ENCODE assay signal across 17 cellular contexts in the genomic region with DNA sequence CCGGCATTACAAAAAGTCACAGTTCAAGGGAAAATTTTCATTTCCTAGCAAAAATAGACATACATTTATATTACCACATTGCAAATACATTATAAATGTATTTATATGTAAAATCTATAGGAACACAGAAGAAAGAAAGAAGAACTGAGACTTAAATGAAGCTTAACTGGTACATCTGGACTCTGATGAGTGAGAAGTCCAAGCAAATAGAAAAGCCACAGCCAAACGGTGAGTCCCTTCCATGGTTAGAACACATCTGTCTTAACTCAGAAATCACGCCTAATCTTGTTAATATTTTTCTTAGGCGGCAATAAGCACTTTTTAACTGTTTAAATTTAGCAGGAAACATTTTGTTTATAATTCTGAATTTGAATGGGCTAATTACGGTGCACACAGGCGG. TPM values are rescaled to one million over a fixed set of nuclear protein-coding genes. Genes with fewer than 3 reads are reported as not detected.
DNase-seq lines count a peak whose midpoint lies in the region; ATAC-seq lines count a peak whose summit lies in the region.
"Had no signal": no experiment of that assay in that cellular context is flagged by ENCODE, and none has a peak within 500 bp of the region (broad histone marks: within the 10 kb centered on the region; RNA-seq: fewer than 3 reads in every experiment).

No MANE protein-coding gene starts in this region.

- peak overlapping the region; percentile 18 for H3K27ac Mint-ChIP-seq in T-helper 2 cell treated with Interferon-gamma antibody and Interleukin-4, amounts not matched to agents 5 μg/mL and 100 μg/mL, for 36 hours
- H3K27ac Mint-ChIP-seq: CD14-positive monocyte had no signal

- peaks cover 28% of the 10 kb centered on the region for H3K36me3 Mint-ChIP-seq in T-helper 2 cell treated with Interferon-gamma antibody and Interleukin-4, amounts not matched to agents 5 μg/mL and 100 μg/mL, for 36 hours (ENCODE audit: low read depth)
- H3K36me3 Mint-ChIP-seq: CD14-positive monocyte had no signal

- no peak overlapping the region for H3K4me3 Mint-ChIP-seq in T-helper 2 cell treated with Interferon-gamma antibody and Interleukin-4, amounts not matched to agents 5 μg/mL and 100 μg/mL, for 36 hours
- H3K4me3 Mint-ChIP-seq: CD14-positive monocyte had no signal

- H3K27me3 Mint-ChIP-seq in T-helper 2 cell treated with Interferon-gamma antibody and Interleukin-4, amounts not matched to agents 5 μg/mL and 100 μg/mL, for 36 hours (ENCODE audit: low read depth): peaks cover 5% of the 10 kb centered on the region

- peaks cover 29% of the 10 kb centered on the region for H3K9me3 Mint-ChIP-seq in T-helper 2 cell treated with Interferon-gamma antibody and Interleukin-4, amounts not matched to agents 5 μg/mL and 100 μg/mL, for 36 hours

- no peak for ATAC-seq in HG02798 (IDR thresholded peaks at IDR 0.05; ENCODE audit: poor library complexity, unreplicated experiment)
- ATAC-seq in HG03139 (IDR thresholded peaks at IDR 0.05; ENCODE audit: unreplicated experiment): no peak

- no peak for DNase-seq in T-helper 2 cell treated with Interferon-gamma antibody and Interleukin-4, amounts not matched to agents 5 μg/mL and 100 μg/mL, for 36 hours (ENCODE audit: low spot score)
- DNase-seq in T-helper 2 cell (no peak), NAMALWA (ENCODE audit: low spot score) (peak; percentile 75), germinal center (ENCODE audit: low spot score) (peak; percentile 35), NCI-H524 (lab: John Stamatoyannopoulos, UW) (no peak), ureter (ENCODE audit: low spot score) (no peak)
- DNase-seq: DMS79 treated with DMSO at 0.1 percent for 48 hours, H7, Kasumi-1, NCI-H1417 treated with DMSO at 0.1 percent for 48 hours, NCI-H2029, NCI-H510A, OCI-M1, RPMI8226 had no signal

- peaks cover 48% of the 10 kb centered on the region for H3K4me1 Mint-ChIP-seq in T-helper 2 cell treated with Interferon-gamma antibody and Interleukin-4, amounts not matched to agents 5 μg/mL and 100 μg/mL, for 36 hours (ENCODE audit: low read depth)

RNA-seq across cellular contexts. Expression of gene KLRB1, which starts 9.4 kb away (rescaled TPM):
- 1.6 TPM for total RNA-seq in ureter
- total RNA-seq: H7 had no signal

RNA-seq across cellular contexts. Expression of gene CLEC2D, which starts 52.4 kb away (rescaled TPM):
- 32.6 TPM for total RNA-seq in ureter

Comparison
In these comparisons a context has a peak if more than half of its experiments do, and no peak if none do; other contexts are left out.
1. DNase-seq: peak in NAMALWA (single experiment) and germinal center (single experiment); none in T-helper 2 cell treated with Interferon-gamma antibody and Interleukin-4, amounts not matched to agents 5 μg/mL and 100 μg/mL, for 36 hours (single experiment), T-helper 2 cell (0 of 5), NCI-H524 (0 of 2) and ureter (single experiment).